In the genomic region with DNA sequence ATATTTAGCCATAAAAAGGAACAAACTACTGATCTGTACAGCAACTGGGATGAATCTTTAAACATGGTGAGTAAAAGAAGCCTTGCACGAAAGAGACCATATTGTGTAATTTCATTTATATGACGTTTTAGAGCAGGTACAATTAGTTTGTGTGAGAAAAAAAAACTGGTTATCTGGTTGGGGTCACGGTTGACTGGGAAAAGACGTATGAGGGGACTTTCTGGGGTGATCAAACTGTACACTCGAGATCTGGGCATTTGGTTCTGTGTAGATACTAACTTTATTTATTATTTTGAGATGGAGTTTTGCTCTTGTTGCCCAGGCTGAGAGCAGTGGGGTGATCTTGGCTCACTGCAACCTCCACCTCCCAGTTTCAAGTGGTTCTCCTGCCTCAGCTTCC, we compare ENCODE assay signal across 16 cellular contexts. TPM values are rescaled to one million over a fixed set of nuclear protein-coding genes. Genes with fewer than 3 reads are reported as not detected.
DNase-seq lines count a peak whose midpoint lies in the region; ATAC-seq and TF ChIP-seq lines count a peak whose summit lies in the region.
"Had no signal": no experiment of that assay in that cellular context is flagged by ENCODE, and none has a peak within 500 bp of the region (broad histone marks: within the 10 kb centered on the region; RNA-seq: fewer than 3 reads in every experiment).

No MANE protein-coding gene starts in this region.

- peaks cover 48% of the 10 kb centered on the region for H3K4me1 ChIP-seq in OCI-LY1 (ENCODE audit: insufficient read depth, low read length, severe bottlenecking)

- no peak overlapping the region for H3K9ac ChIP-seq in OCI-LY1 (ENCODE audit: low read length)

- H3K27me3 Mint-ChIP-seq in activated naive CD4-positive, alpha-beta T cell treated with anti-CD3 and anti-CD28 coated beads for 36 hours (ENCODE audit: low read depth): no peaks in the 10 kb centered on the region
- H3K27me3 Mint-ChIP-seq in endothelial cell (ENCODE audit: unreplicated experiment): peaks cover 16% of the 10 kb centered on the region
- H3K27me3 Mint-ChIP-seq: CD4-positive, alpha-beta memory T cell had no signal

- H3K9me3 Mint-ChIP-seq in activated naive CD4-positive, alpha-beta T cell treated with anti-CD3 and anti-CD28 coated beads for 36 hours: no peaks in the 10 kb centered on the region
- H3K9me3 Mint-ChIP-seq in endothelial cell (ENCODE audit: unreplicated experiment): no peaks in the 10 kb centered on the region
- H3K9me3 Mint-ChIP-seq: CD4-positive, alpha-beta memory T cell; HFFc6 had no signal

- intact Hi-C loops in activated naive CD4-positive, alpha-beta T cell treated with anti-CD3 and anti-CD28 coated beads for 36 hours (cut with micrococcal nuclease): no loop called here

- H3K27ac Mint-ChIP-seq in activated naive CD4-positive, alpha-beta T cell treated with anti-CD3 and anti-CD28 coated beads for 36 hours: peak overlapping the region; percentile 2
- no peak overlapping the region for H3K27ac Mint-ChIP-seq in endothelial cell (ENCODE audit: unreplicated experiment)
- H3K27ac Mint-ChIP-seq: HFFc6 had no signal

- no peaks in the 10 kb centered on the region for H3K27me3 ChIP-seq in OCI-LY1 (ENCODE audit: insufficient read depth, low read length)

- H3K4me2 ChIP-seq in OCI-LY1 (ENCODE audit: low read length): no peak overlapping the region

- no peak overlapping the region for H3K4me3 ChIP-seq in OCI-LY1 (ENCODE audit: low read depth, low read length, poor library complexity, severe bottlenecking)

- no peak overlapping the region for H2AFZ ChIP-seq in OCI-LY1 (ENCODE audit: low read length)

- CTCF ChIA-PET in activated naive CD4-positive, alpha-beta T cell treated with anti-CD3 and anti-CD28 coated beads for 36 hours (lab: Charles Lee): interaction anchor here (1.3 kb wide), 1 partner anchor 15 kb away, joined by 3 read pairs; no protein-coding TSS in a partner anchor

- ATAC-seq in HG03378 (IDR thresholded peaks at IDR 0.05; ENCODE audit: unreplicated experiment) (no peak), HG03521 (IDR thresholded peaks at IDR 0.05; ENCODE audit: unreplicated experiment) (no peak)

- H3K9me3 ChIP-seq in OCI-LY1 (ENCODE audit: low read length): no peaks in the 10 kb centered on the region

- H3F3A ChIP-seq in OCI-LY1 (ENCODE audit: insufficient read depth, low read length): peaks cover 19% of the 10 kb centered on the region

- H3K9me2 ChIP-seq in OCI-LY1 (ENCODE audit: low read depth, low read length): no peaks in the 10 kb centered on the region

- peaks cover 23% of the 10 kb centered on the region for H3K4me1 Mint-ChIP-seq in activated naive CD4-positive, alpha-beta T cell treated with anti-CD3 and anti-CD28 coated beads for 36 hours (ENCODE audit: low read depth)
- peaks cover 15% of the 10 kb centered on the region for H3K4me1 Mint-ChIP-seq in endothelial cell (ENCODE audit: unreplicated experiment)

- H3K4me3 Mint-ChIP-seq in activated naive CD4-positive, alpha-beta T cell treated with anti-CD3 and anti-CD28 coated beads for 36 hours: no peak overlapping the region
- H3K4me3 Mint-ChIP-seq in endothelial cell (ENCODE audit: unreplicated experiment): peak overlapping the region; percentile 6
- H3K4me3 Mint-ChIP-seq: CD4-positive, alpha-beta memory T cell; HFFc6 had no signal

- TF ChIP-seq CTCF in OCI-LY1 (IDR thresholded peaks at IDR 0.05; ENCODE audit: low read length) (no peak), endothelial cell (IDR thresholded peaks at IDR 0.05; ENCODE audit: unreplicated experiment) (no peak)

- H3K36me3 ChIP-seq in OCI-LY1 (ENCODE audit: insufficient read depth, low read length): peaks cover 78% of the 10 kb centered on the region

- no peak for DNase-seq in activated naive CD4-positive, alpha-beta T cell treated with anti-CD3 and anti-CD28 coated beads for 36 hours
- no peak for DNase-seq in activated naive CD4-positive, alpha-beta T cell treated with anti-CD3 and anti-CD28 coated beads, Interleukin-2, amount 50 U/mL, for 16 hours
- no peak for DNase-seq in endothelial cell (ENCODE audit: low spot score)
- no peak for DNase-seq in RPMI8226
- DNase-seq: ACHN; C1 segment of cervical spinal cord; CD4-positive, alpha-beta memory T cell; DMS79; EL; HCEC 1CT; HFFc6 had no signal

- H3K36me3 Mint-ChIP-seq in activated naive CD4-positive, alpha-beta T cell treated with anti-CD3 and anti-CD28 coated beads for 36 hours (ENCODE audit: low read depth): peaks cover 22% of the 10 kb centered on the region
- H3K36me3 Mint-ChIP-seq in endothelial cell (ENCODE audit: low read depth, unreplicated experiment): peaks cover 48% of the 10 kb centered on the region

- H3K27ac ChIP-seq in OCI-LY1 (ENCODE audit: low read depth, low read length, poor library complexity, severe bottlenecking): peak overlapping the region; percentile 41

- peaks cover 10% of the 10 kb centered on the region; the same call in 1 of the 2 replicates for H3K79me2 ChIP-seq in OCI-LY1 (ENCODE audit: insufficient read depth, low read length)

- no peaks in the 10 kb centered on the region for H4K20me1 ChIP-seq in OCI-LY1 (ENCODE audit: insufficient read depth, low read length)

RNA-seq across cellular contexts. Expression of gene PRKRIP1, which starts 4.2 kb away (rescaled TPM):
- 10 to 100 TPM; 17.8 to 18.5 TPM for total RNA-seq in activated naive CD4-positive, alpha-beta T cell treated with anti-CD3 and anti-CD28 coated beads for 36 hours
- 41.3 TPM for total RNA-seq in endothelial cell (ENCODE audit: unreplicated experiment)

RNA-seq across cellular contexts. Expression of gene ORAI2, which starts 33.0 kb away (rescaled TPM):
- total RNA-seq in activated naive CD4-positive, alpha-beta T cell treated with anti-CD3 and anti-CD28 coated beads for 36 hours: 10 to 100 TPM; 15.4 to 16.4 TPM
- total RNA-seq in endothelial cell (ENCODE audit: unreplicated experiment): 39.3 TPM

RNA-seq across cellular contexts. Expression of gene SPDYE6, which starts 44.1 kb away (rescaled TPM):
- not detected for total RNA-seq in activated naive CD4-positive, alpha-beta T cell treated with anti-CD3 and anti-CD28 coated beads for 36 hours
- total RNA-seq in endothelial cell (ENCODE audit: unreplicated experiment): not detected
- total RNA-seq: A172; CD4-positive, alpha-beta memory T cell; H4; HFFc6 had no signal
